In the genomic region with DNA sequence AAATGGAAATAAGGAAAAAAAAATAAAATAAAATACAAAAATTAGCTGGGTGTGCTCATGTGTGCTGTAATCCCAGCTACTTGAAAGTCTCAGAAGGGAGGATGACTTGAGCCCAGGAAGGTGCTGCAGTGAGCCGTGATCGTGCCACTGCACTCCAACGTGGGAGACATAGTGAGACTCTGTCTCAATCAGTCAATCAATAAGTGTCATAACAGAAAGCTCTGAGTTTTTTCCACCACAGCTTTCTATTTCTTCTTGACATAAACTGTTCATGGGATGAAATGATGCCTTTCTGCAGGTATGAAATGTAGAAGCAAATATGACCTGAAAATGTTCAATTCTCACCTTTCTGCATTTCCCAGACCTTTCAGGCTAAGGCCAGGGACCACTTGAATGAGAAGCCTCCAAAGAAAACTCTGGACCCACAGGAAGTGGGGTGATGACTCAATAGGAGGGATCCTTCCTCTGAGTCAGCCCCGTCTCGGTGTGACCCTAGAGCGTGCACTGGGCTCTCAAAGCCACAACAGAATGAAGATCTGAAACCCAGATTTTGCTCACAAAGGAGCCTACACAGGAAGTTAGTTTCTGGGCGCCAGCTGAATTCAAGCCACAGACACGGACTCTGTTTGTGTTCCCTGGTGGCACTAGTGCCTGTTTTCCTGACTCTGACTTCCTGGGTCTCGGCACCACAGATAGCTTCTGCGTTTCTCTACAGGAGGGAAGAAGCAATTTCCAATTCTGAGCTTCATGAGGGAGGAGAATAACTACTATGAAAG, we compare ENCODE assay signal across 1 cellular context.
TF ChIP-seq lines count a peak whose summit lies in the region.

No MANE protein-coding gene starts in this region.

TF ChIP-seq in HCT116, 20 proteins besides CTCF, POLR2A, EP300 and RAD21 (continued from another document):
- no peak for TF ChIP-seq EZH2 (IDR thresholded peaks at IDR 0.05)
- TF ChIP-seq CEBPB (IDR thresholded peaks at IDR 0.05; ENCODE audit: low read depth), result peak; percentile 73
- TF ChIP-seq FOSL1 (IDR thresholded peaks at IDR 0.05; ENCODE audit: low read depth), result peak; percentile 94
- TF ChIP-seq, protein P1, sequence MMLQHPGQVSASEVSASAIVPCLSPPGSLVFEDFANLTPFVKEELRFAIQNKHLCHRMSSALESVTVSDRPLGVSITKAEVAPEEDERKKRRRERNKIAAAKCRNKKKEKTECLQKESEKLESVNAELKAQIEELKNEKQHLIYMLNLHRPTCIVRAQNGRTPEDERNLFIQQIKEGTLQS (IDR thresholded peaks at IDR 0.05), result peak; percentile 54
